In the genomic region with DNA sequence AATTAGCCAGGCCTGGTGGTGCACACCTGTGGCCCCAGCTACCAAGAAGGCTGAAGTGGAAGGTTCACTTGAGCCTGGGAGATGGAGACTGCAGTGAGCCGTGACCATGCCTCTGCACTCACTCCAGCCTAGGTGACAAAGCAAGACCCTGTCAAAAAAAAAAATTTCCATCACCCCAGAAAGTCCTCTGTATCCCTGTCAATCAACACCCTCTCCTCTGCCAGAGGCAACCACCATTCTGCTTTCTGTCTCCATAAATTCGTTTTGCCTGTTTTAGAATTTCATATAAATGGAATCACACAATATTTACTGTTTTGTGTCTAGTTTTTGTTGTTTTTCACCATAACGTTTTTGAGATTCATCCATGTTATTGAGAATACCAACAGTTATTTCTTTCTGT, we compare ENCODE assay signal across 20 cellular contexts.
A peak's percentile ranks its signal among the peaks of the same experiment; 100 is the strongest.
DNase-seq lines count a peak whose midpoint lies in the region; ATAC-seq, FAIRE-seq and TF ChIP-seq lines count a peak whose summit lies in the region.
"Had no signal": no experiment of that assay in that cellular context is flagged by ENCODE, and none has a peak within 500 bp of the region (broad histone marks: within the 10 kb centered on the region; RNA-seq: fewer than 3 reads in every experiment).

No MANE protein-coding gene starts in this region.

- H3K9me3 ChIP-seq in mammary epithelial cell (replicated peaks; ENCODE audit: insufficient read depth, low read length): peaks cover 11% of the 10 kb centered on the region
- H3K9me3 ChIP-seq in K562 (replicated peaks; ENCODE audit: control insufficient read depth, insufficient read depth, low read depth, low read length): peaks cover 7% of the 10 kb centered on the region

- H3K27ac ChIP-seq in mammary epithelial cell (ENCODE audit: insufficient read depth, low read depth, low read length): no peak overlapping the region
- H3K27ac ChIP-seq in K562 (ENCODE audit: extremely low read depth, low read depth, low read length): no peak overlapping the region

- H3K4me3 ChIP-seq in mammary epithelial cell (replicated peaks in 1 of 3; ENCODE audit: insufficient read depth in 1 of 3, low read depth in 2 of 3, low read length in 3 of 3) (no peak overlapping the region), K562 (no peak overlapping the region)
- H3K4me3 ChIP-seq: HAP-1 had no signal

- H3K9me1 ChIP-seq in K562 (ENCODE audit: control insufficient read depth, insufficient read depth, low read length): no peaks in the 10 kb centered on the region

- POLR2A ChIA-PET in MCF 10A (lab: Yijun Ruan, JAX) (interaction anchor here (0.7 to 2.0 kb wide), 2 partner anchors 38 to 83 kb away, joined by 3 to 13 read pairs; no protein-coding TSS in a partner anchor), K562 (lab: Yijun Ruan, JAX) (no interaction called here)

- H3K36me3 ChIP-seq in mammary epithelial cell (ENCODE audit: insufficient read depth, low read length): no peaks in the 10 kb centered on the region
- no peaks in the 10 kb centered on the region for H3K36me3 ChIP-seq in K562 (ENCODE audit: control insufficient read depth, insufficient read depth, low read length)
- H3K36me3 ChIP-seq: HAP-1 had no signal

- H3K9me3 Mint-ChIP-seq in MCF 10A (ENCODE audit: unreplicated experiment): no peaks in the 10 kb centered on the region

- 62% methylated on average over 3 of the region's 3 CpGs for WGBS in mammary epithelial cell (ENCODE audit: low coverage, missing lambda C conversion rate)
- 5% methylated on average over 3 of the region's 3 CpGs for WGBS in K562 (ENCODE audit: insufficient coverage, low coverage, missing lambda C conversion rate)

- no peak for FAIRE-seq in K562 (lab: Jason Lieb, UNC)
- FAIRE-seq: GM18507, GM19239, H1 had no signal

- no peak for TF ChIP-seq CTCF in MCF 10A (IDR thresholded peaks at IDR 0.05; ENCODE audit: unreplicated experiment)
- no peak for TF ChIP-seq CTCF in mammary epithelial cell (conservative IDR thresholded peaks at IDR 0.05 in 1 of 2, IDR thresholded peaks at IDR 0.05 in 1 of 2; ENCODE audit: extremely low read depth in 1 of 2, insufficient read depth in 1 of 2, low read depth in 1 of 2, low read length in 2 of 2)
- TF ChIP-seq CTCF in K562 (IDR thresholded peaks at IDR 0.05 in 2 of 3, conservative IDR thresholded peaks at IDR 0.05 in 1 of 3; ENCODE audit: insufficient read depth in 2 of 3, low read depth in 1 of 3, low read length in 3 of 3): no peak

- no peak for DNase-seq in MCF 10A (ENCODE audit: unreplicated experiment)
- DNase-seq in mammary epithelial cell: no peak
- DNase-seq in NCI-H510A treated with DMSO at 0.1 percent for 48 hours (lab: John Stamatoyannopoulos, UW): peak; percentile 77
- no peak for DNase-seq in K562 (ENCODE audit: extremely low read depth in 1 of 4, low spot score in 3 of 4)
- DNase-seq in activated CD4-positive, CD25-positive, alpha-beta regulatory T cell (lab: John Stamatoyannopoulos, UW): no peak
- no peak for DNase-seq in nucleus accumbens (lab: John Stamatoyannopoulos, UW)
- DNase-seq: C1 segment of cervical spinal cord; Calu3; CD4-positive, alpha-beta T cell; DMS 273 treated with DMSO at 0.1 percent for 48 hours; GF-D8; HFFc6; IMR-90; KG1 had no signal

- intact Hi-C loops in MCF 10A (cut with micrococcal nuclease): no loop called here
- intact Hi-C loops in mammary epithelial cell (cut with micrococcal nuclease): no loop called here
- intact Hi-C loops in K562 (cut with micrococcal nuclease): no loop called here

- H3K79me2 ChIP-seq in mammary epithelial cell (ENCODE audit: insufficient read depth, low read length): no peaks in the 10 kb centered on the region
- no peaks in the 10 kb centered on the region for H3K79me2 ChIP-seq in K562 (ENCODE audit: control insufficient read depth, insufficient read depth, low read length)

- H3K27me3 Mint-ChIP-seq in MCF 10A (ENCODE audit: insufficient read depth, unreplicated experiment): no peaks in the 10 kb centered on the region
- H3K27me3 Mint-ChIP-seq: CD4-positive, alpha-beta T cell had no signal

- H3K4me3 Mint-ChIP-seq in MCF 10A (ENCODE audit: unreplicated experiment): no peak overlapping the region
- H3K4me3 Mint-ChIP-seq: B cell; CD4-positive, alpha-beta T cell; HFFc6 had no signal

- ATAC-seq in K562 (no peak), GM21825 (IDR thresholded peaks at IDR 0.05; ENCODE audit: unreplicated experiment) (no peak)

- dilution Hi-C loops in mammary epithelial cell (cut with HindIII; ENCODE audit: low sequenced_read_pairs): no loop called here

- no peaks in the 10 kb centered on the region for H3K27me3 ChIP-seq in mammary epithelial cell (ENCODE audit: insufficient read depth, low read length)
- H3K27me3 ChIP-seq in K562 (ENCODE audit: control insufficient read depth in 2 of 2, insufficient read depth in 2 of 2, low read length in 2 of 2): peaks cover 5 to 9% of the 10 kb centered on the region in 2 experiments

- no TSS peak for BruUV-seq in MCF 10A (replicated peaks; lab: Mats Ljungman, UMichigan)
- BruUV-seq in mammary epithelial cell (replicated peaks; lab: Mats Ljungman, UMichigan): no TSS peak
- BruUV-seq in K562 (replicated peaks; lab: Mats Ljungman, UMichigan): no TSS peak

- no peak overlapping the region for H3K4me2 ChIP-seq in mammary epithelial cell (ENCODE audit: insufficient read depth, low read depth, low read length)
- H3K4me2 ChIP-seq in K562 (ENCODE audit: insufficient read depth, low read length): no peak overlapping the region

- H3K27ac Mint-ChIP-seq in MCF 10A (ENCODE audit: low read depth, unreplicated experiment): peak overlapping the region; percentile 86
- H3K27ac Mint-ChIP-seq: B cell; CD4-positive, alpha-beta T cell; HFFc6 had no signal

- H4K20me1 ChIP-seq in mammary epithelial cell (ENCODE audit: insufficient read depth, low read length) (no peaks in the 10 kb centered on the region), K562 (replicated peaks; ENCODE audit: control insufficient read depth, insufficient read depth, low read length) (no peaks in the 10 kb centered on the region)

- no peak for TF ChIP-seq EP300 in K562 (IDR thresholded peaks at IDR 0.05; ENCODE audit: low read length)

- in situ Hi-C loops in mammary epithelial cell (cut with MboI; ENCODE audit: low sequenced_read_pairs in 2 of 2): no loop called here
- in situ Hi-C loops in K562 (cut with MboI): no loop called here

- peaks cover 9% of the 10 kb centered on the region for H3K4me1 Mint-ChIP-seq in MCF 10A (ENCODE audit: insufficient read depth, unreplicated experiment)
- H3K4me1 Mint-ChIP-seq: B cell had no signal

- H3K36me3 Mint-ChIP-seq in MCF 10A (ENCODE audit: insufficient read depth, unreplicated experiment): no peaks in the 10 kb centered on the region

- no peak for TF ChIP-seq POLR2A in K562 (conservative IDR thresholded peaks at IDR 0.05)

- no peak overlapping the region for H2AFZ ChIP-seq in mammary epithelial cell (ENCODE audit: low read depth, low read length)
- H2AFZ ChIP-seq in K562 (ENCODE audit: low read depth, low read length): no peak overlapping the region

- CTCF ChIA-PET in MCF 10A (lab: Yijun Ruan, JAX) (no interaction called here), mammary epithelial cell (lab: Charles Lee; ENCODE audit: low non-redundant PET) (no interaction called here), K562 (lab: Yijun Ruan, JAX; ENCODE audit: low intra/inter-chr PET ratio) (no interaction called here)

- TF ChIP-seq RAD21 in K562 (CRISPR knock-in tag; conservative IDR thresholded peaks at IDR 0.05 in 1 of 2, IDR thresholded peaks at IDR 0.05 in 1 of 2): no peak

- peaks cover 9% of the 10 kb centered on the region for H3K4me1 ChIP-seq in mammary epithelial cell (ENCODE audit: insufficient read depth, low read length)
- no peaks in the 10 kb centered on the region for H3K4me1 ChIP-seq in K562 (replicated peaks in 1 of 2; ENCODE audit: control insufficient read depth in 2 of 2, insufficient read depth in 2 of 2, low read length in 2 of 2)
- H3K4me1 ChIP-seq: HAP-1 had no signal

- H3K9ac ChIP-seq in mammary epithelial cell (ENCODE audit: insufficient read depth, low read length): no peak overlapping the region
- no peak overlapping the region for H3K9ac ChIP-seq in K562 (ENCODE audit: insufficient read depth in 1 of 2, low read depth in 2 of 2, low read length in 2 of 2)

TF ChIP-seq in K562, 482 proteins besides CTCF, POLR2A, EP300 and RAD21 (continues in another document):
- TF ChIP-seq ILK (tag; IDR thresholded peaks at IDR 0.05; ENCODE audit: borderline replicate concordance, low read depth): no peak
- TF ChIP-seq CREM (IDR thresholded peaks at IDR 0.05; ENCODE audit: low read depth): no peak
- no peak for TF ChIP-seq ZNF644 (tag; IDR thresholded peaks at IDR 0.05; ENCODE audit: low read depth)
- TF ChIP-seq, protein P1, sequence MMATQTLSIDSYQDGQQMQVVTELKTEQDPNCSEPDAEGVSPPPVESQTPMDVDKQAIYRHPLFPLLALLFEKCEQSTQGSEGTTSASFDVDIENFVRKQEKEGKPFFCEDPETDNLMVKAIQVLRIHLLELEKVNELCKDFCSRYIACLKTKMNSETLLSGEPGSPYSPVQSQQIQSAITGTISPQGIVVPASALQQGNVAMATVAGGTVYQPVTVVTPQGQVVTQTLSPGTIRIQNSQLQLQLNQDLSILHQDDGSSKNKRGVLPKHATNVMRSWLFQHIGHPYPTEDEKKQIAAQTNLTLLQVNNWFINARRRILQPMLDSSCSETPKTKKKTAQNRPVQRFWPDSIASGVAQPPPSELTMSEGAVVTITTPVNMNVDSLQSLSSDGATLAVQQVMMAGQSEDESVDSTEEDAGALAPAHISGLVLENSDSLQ (IDR thresholded peaks at IDR 0.05): peak; percentile 74
- no peak for TF ChIP-seq ZNF77 (CRISPR knock-in tag; IDR thresholded peaks at IDR 0.05)
- no peak for TF ChIP-seq FOXO4 (CRISPR knock-in tag; IDR thresholded peaks at IDR 0.05)
